In the genomic region with DNA sequence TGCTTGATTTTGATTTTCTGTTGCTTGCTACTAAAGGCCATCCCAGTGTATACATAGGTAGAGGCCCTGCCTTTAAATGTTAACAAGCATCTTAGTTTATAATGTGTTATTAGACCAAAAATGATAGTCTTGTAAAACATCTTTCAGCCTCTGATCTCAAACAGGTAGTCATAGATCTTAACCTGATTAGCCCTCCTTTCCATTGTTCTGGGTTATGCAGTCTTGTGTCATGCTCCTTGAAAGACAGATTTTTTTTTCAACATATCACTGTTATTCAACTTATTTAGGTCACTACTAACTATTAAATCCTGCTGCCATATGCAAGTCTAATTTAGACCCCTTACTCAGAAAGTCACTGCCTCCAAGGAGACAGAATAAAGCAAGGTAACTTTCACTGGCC, we compare ENCODE assay signal across 23 cellular contexts. TPM values are rescaled to one million over a fixed set of nuclear protein-coding genes. Genes with fewer than 3 reads are reported as not detected.
A peak's percentile ranks its signal among the peaks of the same experiment; 100 is the strongest.
DNase-seq lines count a peak whose midpoint lies in the region; TF ChIP-seq lines count a peak whose summit lies in the region.
"Had no signal": no experiment of that assay in that cellular context is flagged by ENCODE, and none has a peak within 500 bp of the region (broad histone marks: within the 10 kb centered on the region; RNA-seq: fewer than 3 reads in every experiment).

No MANE protein-coding gene starts in this region.

- H3K27ac ChIP-seq in breast epithelium (peak overlapping the region in 1 of 2 donors; percentile 54), esophagus squamous epithelium (peak overlapping the region in 3 of 4 donors; percentile 80 to 86 (median 86)), suprapubic skin (peak overlapping the region; percentile 80)
- H3K27ac ChIP-seq: 22Rv1, HL-60, Peyer's patch had no signal

- TF ChIP-seq CTCF in MCF 10A (IDR thresholded peaks at IDR 0.05; ENCODE audit: unreplicated experiment) = no peak
- TF ChIP-seq CTCF in breast epithelium (IDR thresholded peaks at IDR 0.05) = no peak
- TF ChIP-seq CTCF in esophagus squamous epithelium (IDR thresholded peaks at IDR 0.05) = no peak
- no peak for TF ChIP-seq CTCF in suprapubic skin (IDR thresholded peaks at IDR 0.05)

- H3K27ac Mint-ChIP-seq in MCF 10A (ENCODE audit: low read depth, unreplicated experiment) = peak overlapping the region; percentile 97
- no peak overlapping the region for H3K27ac Mint-ChIP-seq in activated T-helper 1 cell treated with anti-CD3 and anti-CD28 coated beads, Interleukin-12 subunit alpha, Interleukin-12 subunit beta, Interleukin-2, Interleukin-4 antibody, amounts not matched to agents 30 ng/mL and 10 ng/mL and 1 ng/mL, durations not matched to agents 14 hours and 24 hours and 36 hours
- H3K27ac Mint-ChIP-seq: CD14-positive monocyte; CD8-positive, alpha-beta memory T cell had no signal

- POLR2A ChIA-PET in MCF 10A (lab: Yijun Ruan, JAX) = interaction anchor here (1.3 to 7.3 kb wide), 10 partner anchors 11 to 51 kb away, joined by 4 to 119 read pairs (median 24); a partner anchor contains a TSS

- DNase-seq in MCF 10A (ENCODE audit: unreplicated experiment) = no peak
- no peak for DNase-seq in breast epithelium (ENCODE audit: low spot score in 2 of 2)
- DNase-seq in esophagus squamous epithelium (lab: John Stamatoyannopoulos, UW) = no peak
- DNase-seq in suprapubic skin (ENCODE audit: low spot score in 2 of 2) = no peak
- DNase-seq in nucleus accumbens (lab: John Stamatoyannopoulos, UW) = no peak
- no peak for DNase-seq in dermis blood vessel endothelial cell
- DNase-seq in activated T-helper 1 cell treated with anti-CD3 and anti-CD28 coated beads, Interleukin-12 subunit alpha, Interleukin-12 subunit beta, Interleukin-2, Interleukin-4 antibody, amounts not matched to agents 30 ng/mL and 10 ng/mL and 1 ng/mL, durations not matched to agents 14 hours and 24 hours and 36 hours (ENCODE audit: low spot score) = no peak
- DNase-seq: BE2C; CD8-positive, alpha-beta memory T cell; DND-41; NCI-H1092; NCI-H1417 treated with DMSO at 0.1 percent for 48 hours; NCI-H1694 treated with DMSO at 0.1 percent for 48 hours; NCI-H2081; NCI-H2171; NCI-H226; NCI-H510A; NCI-H69; Peyer's patch had no signal

- no peaks in the 10 kb centered on the region for H3K27me3 ChIP-seq in breast epithelium
- no peaks in the 10 kb centered on the region for H3K27me3 ChIP-seq in esophagus squamous epithelium
- no peaks in the 10 kb centered on the region for H3K27me3 ChIP-seq in suprapubic skin
- H3K27me3 ChIP-seq: BE2C, Peyer's patch had no signal

- intact Hi-C loops in MCF 10A (cut with micrococcal nuclease) = no loop called here
- intact Hi-C loops in breast epithelium (cut with DNase I; ENCODE audit: low total_unique reads) = no loop called here
- intact Hi-C loops in esophagus squamous epithelium (cut with DNase I) = no loop called here
- intact Hi-C loops in activated T-helper 1 cell treated with anti-CD3 and anti-CD28 coated beads, Interleukin-12 subunit alpha, Interleukin-12 subunit beta, Interleukin-2, Interleukin-4 antibody, amounts not matched to agents 30 ng/mL and 10 ng/mL and 1 ng/mL, durations not matched to agents 14 hours and 24 hours and 36 hours (cut with micrococcal nuclease) = no loop called here

- CTCF ChIA-PET in MCF 10A (lab: Yijun Ruan, JAX) = interaction anchor here (1.3 to 2.6 kb wide), 3 partner anchors 24 to 47 kb away, joined by 4 to 14 read pairs (median 5); a partner anchor contains a TSS

- no peak for TF ChIP-seq POLR2A in breast epithelium (IDR thresholded peaks at IDR 0.05)
- no peak for TF ChIP-seq POLR2A in esophagus squamous epithelium (IDR thresholded peaks at IDR 0.05)
- no peak for TF ChIP-seq POLR2A in suprapubic skin (IDR thresholded peaks at IDR 0.05)

- H3K4me3 ChIP-seq in breast epithelium (no peak overlapping the region), esophagus squamous epithelium (no peak overlapping the region), suprapubic skin (no peak overlapping the region)
- H3K4me3 ChIP-seq: Peyer's patch had no signal

- no peaks in the 10 kb centered on the region for H3K36me3 Mint-ChIP-seq in MCF 10A (ENCODE audit: insufficient read depth, unreplicated experiment)
- H3K36me3 Mint-ChIP-seq in activated T-helper 1 cell treated with anti-CD3 and anti-CD28 coated beads, Interleukin-12 subunit alpha, Interleukin-12 subunit beta, Interleukin-2, Interleukin-4 antibody, amounts not matched to agents 30 ng/mL and 10 ng/mL and 1 ng/mL, durations not matched to agents 14 hours and 24 hours and 36 hours (ENCODE audit: low read depth) = no peaks in the 10 kb centered on the region
- H3K36me3 Mint-ChIP-seq: CD14-positive monocyte; CD8-positive, alpha-beta memory T cell had no signal

- no peaks in the 10 kb centered on the region for H3K27me3 Mint-ChIP-seq in MCF 10A (ENCODE audit: insufficient read depth, unreplicated experiment)
- peaks cover 4% of the 10 kb centered on the region for H3K27me3 Mint-ChIP-seq in activated T-helper 1 cell treated with anti-CD3 and anti-CD28 coated beads, Interleukin-12 subunit alpha, Interleukin-12 subunit beta, Interleukin-2, Interleukin-4 antibody, amounts not matched to agents 30 ng/mL and 10 ng/mL and 1 ng/mL, durations not matched to agents 14 hours and 24 hours and 36 hours (ENCODE audit: insufficient read depth)

- no peak for TF ChIP-seq EP300 in suprapubic skin (IDR thresholded peaks at IDR 0.05)

- peaks cover 39% of the 10 kb centered on the region for H3K4me1 Mint-ChIP-seq in MCF 10A (ENCODE audit: insufficient read depth, unreplicated experiment)
- H3K4me1 Mint-ChIP-seq in activated T-helper 1 cell treated with anti-CD3 and anti-CD28 coated beads, Interleukin-12 subunit alpha, Interleukin-12 subunit beta, Interleukin-2, Interleukin-4 antibody, amounts not matched to agents 30 ng/mL and 10 ng/mL and 1 ng/mL, durations not matched to agents 14 hours and 24 hours and 36 hours (ENCODE audit: low read depth) = no peaks in the 10 kb centered on the region
- H3K4me1 Mint-ChIP-seq: CD14-positive monocyte; CD8-positive, alpha-beta memory T cell had no signal

- no peak overlapping the region for H3K4me3 Mint-ChIP-seq in MCF 10A (ENCODE audit: unreplicated experiment)
- no peak overlapping the region for H3K4me3 Mint-ChIP-seq in activated T-helper 1 cell treated with anti-CD3 and anti-CD28 coated beads, Interleukin-12 subunit alpha, Interleukin-12 subunit beta, Interleukin-2, Interleukin-4 antibody, amounts not matched to agents 30 ng/mL and 10 ng/mL and 1 ng/mL, durations not matched to agents 14 hours and 24 hours and 36 hours
- H3K4me3 Mint-ChIP-seq: CD14-positive monocyte; CD8-positive, alpha-beta memory T cell had no signal

- H3K9me3 Mint-ChIP-seq in MCF 10A (ENCODE audit: unreplicated experiment) = peaks cover 6% of the 10 kb centered on the region
- H3K9me3 Mint-ChIP-seq in activated T-helper 1 cell treated with anti-CD3 and anti-CD28 coated beads, Interleukin-12 subunit alpha, Interleukin-12 subunit beta, Interleukin-2, Interleukin-4 antibody, amounts not matched to agents 30 ng/mL and 10 ng/mL and 1 ng/mL, durations not matched to agents 14 hours and 24 hours and 36 hours = no peaks in the 10 kb centered on the region
- H3K9me3 Mint-ChIP-seq: CD8-positive, alpha-beta memory T cell had no signal

- H3K36me3 ChIP-seq in breast epithelium = no peaks in the 10 kb centered on the region
- no peaks in the 10 kb centered on the region for H3K36me3 ChIP-seq in esophagus squamous epithelium
- no peaks in the 10 kb centered on the region for H3K36me3 ChIP-seq in suprapubic skin
- H3K36me3 ChIP-seq: BE2C, Peyer's patch had no signal

- H3K4me1 ChIP-seq in breast epithelium = no peaks in the 10 kb centered on the region
- H3K4me1 ChIP-seq in esophagus squamous epithelium = peaks cover 3 to 69% (median 6%) of the 10 kb centered on the region in 3 donors
- H3K4me1 ChIP-seq in suprapubic skin = peaks cover 18% of the 10 kb centered on the region
- H3K4me1 ChIP-seq: BE2C, Peyer's patch had no signal

- BruUV-seq in MCF 10A (replicated peaks; lab: Mats Ljungman, UMichigan) = no TSS peak

- H3K9me3 ChIP-seq in breast epithelium (no peaks in the 10 kb centered on the region), esophagus squamous epithelium (no peaks in the 10 kb centered on the region), suprapubic skin (no peaks in the 10 kb centered on the region)
- H3K9me3 ChIP-seq: BE2C, Peyer's patch had no signal

RNA-seq across cellular contexts. Expression of a gene that starts 19.1 kb away (rescaled TPM):
- total RNA-seq in MCF 10A (2022) (0.23 TPM in 1 of 2 replicates, not detected in the other), breast epithelium (under 1 TPM in 1 of 3 donors, not detected in 2; 0.29 TPM), esophagus squamous epithelium (under 1 TPM in 2 of 4 donors, not detected in 2; 0.38 to 0.64 TPM), suprapubic skin (10 to 100 TPM in 1 of 4 donors, 1 to 10 TPM in 3; 1.7 to 12.8 (median 2.1) TPM), dermis blood vessel endothelial cell (0.09 and 0.34 TPM in 2 replicates)
- not detected in 2 replicates for total RNA-seq in activated T-helper 1 cell treated with anti-CD3 and anti-CD28 coated beads, Interleukin-12 subunit alpha, Interleukin-12 subunit beta, Interleukin-2, Interleukin-4 antibody, amounts not matched to agents 30 ng/mL and 10 ng/mL and 1 ng/mL, durations not matched to agents 14 hours and 24 hours and 36 hours
- total RNA-seq: CD8-positive, alpha-beta memory T cell; H1; Peyer's patch had no signal

RNA-seq across cellular contexts. Expression of a gene that starts 46.6 kb away (rescaled TPM):
- total RNA-seq in MCF 10A (2022) (197 and 263 TPM in 2 replicates), breast epithelium (10 to 100 TPM in 1 of 3 donors, 1 to 10 TPM in 1, under 1 TPM in 1; 0.80 to 51.8 (median 2.9) TPM), esophagus squamous epithelium (10 to 100 TPM; 34.8 to 59.6 (median 45.4) TPM), suprapubic skin (100 to 1,000 TPM; 524 to 822 (median 675) TPM), dermis blood vessel endothelial cell (0.68 and 0.79 TPM in 2 replicates)
- total RNA-seq in activated T-helper 1 cell treated with anti-CD3 and anti-CD28 coated beads, Interleukin-12 subunit alpha, Interleukin-12 subunit beta, Interleukin-2, Interleukin-4 antibody, amounts not matched to agents 30 ng/mL and 10 ng/mL and 1 ng/mL, durations not matched to agents 14 hours and 24 hours and 36 hours = 0.22 and 0.34 TPM in 2 replicates
